ENCODE assay signal across 18 cellular contexts in the genomic region with DNA sequence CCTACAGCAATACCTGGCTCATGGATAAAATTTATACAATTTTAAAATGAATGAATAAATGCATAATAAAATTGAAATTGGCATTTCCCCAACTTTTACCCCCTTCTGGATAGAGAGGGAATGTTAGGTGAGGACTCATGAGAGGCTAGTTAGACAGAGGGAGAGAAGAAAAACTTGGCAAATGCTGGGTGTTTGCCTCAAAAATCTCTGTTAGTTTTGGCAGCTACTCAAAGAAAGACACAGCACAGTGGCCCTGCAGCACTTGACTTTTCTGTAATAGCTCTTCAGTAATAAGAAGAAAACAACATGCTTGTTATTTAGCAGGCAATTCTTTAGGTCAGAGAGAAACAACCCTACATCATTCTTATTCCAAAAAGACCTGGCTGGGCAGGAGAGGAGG. TPM values are rescaled to one million over a fixed set of nuclear protein-coding genes. Genes with fewer than 3 reads are reported as not detected.
DNase-seq lines count a peak whose midpoint lies in the region; ATAC-seq lines count a peak whose summit lies in the region.
"Had no signal": no experiment of that assay in that cellular context is flagged by ENCODE, and none has a peak within 500 bp of the region (broad histone marks: within the 10 kb centered on the region; RNA-seq: fewer than 3 reads in every experiment).

No MANE protein-coding gene starts in this region.

- peak; percentile 52 for ATAC-seq in left lobe of liver
- no peak for ATAC-seq in HG03025 (IDR thresholded peaks at IDR 0.05; ENCODE audit: low FRiP score, unreplicated experiment)
- no peak for ATAC-seq in GM19328 (IDR thresholded peaks at IDR 0.05; ENCODE audit: unreplicated experiment)
- ATAC-seq: HCT116 had no signal

- in situ Hi-C loops in G401 (cut with HindIII; ENCODE audit: low sequenced_read_pairs) = no loop called here

- DNase-seq in DMS53 treated with DMSO at 0.1 percent for 48 hours (lab: John Stamatoyannopoulos, UW; ENCODE audit: unreplicated experiment) (peak; percentile 7), G401 (ENCODE audit: low spot score) (peak; percentile 85), NCI-H446 treated with DMSO at 0.1 percent for 48 hours (lab: John Stamatoyannopoulos, UW) (peak; percentile 83), left lobe of liver (ENCODE audit: low spot score) (no peak)
- DNase-seq in stimulated activated CD4-positive, alpha-beta T cell treated with anti-CD3 and anti-CD28 coated beads, Interleukin-4, amount 100 ng/mL, for 24 hours = no peak
- DNase-seq: ACHN, AML-193, Caco-2, GM23248, KBM-7, NCI-H1436 treated with DMSO at 0.1 percent for 48 hours, NCI-H2081 treated with DMSO at 0.1 percent for 48 hours, NCI-H2227 treated with DMSO at 0.1 percent for 48 hours, NCI-H526, SIG-M5 had no signal

RNA-seq across cellular contexts. Expression of gene IZUMO1R, which starts 20.7 kb away (rescaled TPM):
- not detected in 2 replicates for total RNA-seq in G401 (2014; rRNA removed; shearing (Covaris generic))
- not detected for total RNA-seq in left lobe of liver
- total RNA-seq: Caco-2, GM23248 had no signal

Comparison
In these comparisons a context has a peak if more than half of its experiments do, and no peak if none do; other contexts are left out.
1. DNase-seq: peak in DMS53 treated with DMSO at 0.1 percent for 48 hours (single experiment), G401 (single experiment) and NCI-H446 treated with DMSO at 0.1 percent for 48 hours (single experiment); none in left lobe of liver (single experiment) and stimulated activated CD4-positive, alpha-beta T cell treated with anti-CD3 and anti-CD28 coated beads, Interleukin-4, amount 100 ng/mL, for 24 hours (single experiment).